In the genomic region with DNA sequence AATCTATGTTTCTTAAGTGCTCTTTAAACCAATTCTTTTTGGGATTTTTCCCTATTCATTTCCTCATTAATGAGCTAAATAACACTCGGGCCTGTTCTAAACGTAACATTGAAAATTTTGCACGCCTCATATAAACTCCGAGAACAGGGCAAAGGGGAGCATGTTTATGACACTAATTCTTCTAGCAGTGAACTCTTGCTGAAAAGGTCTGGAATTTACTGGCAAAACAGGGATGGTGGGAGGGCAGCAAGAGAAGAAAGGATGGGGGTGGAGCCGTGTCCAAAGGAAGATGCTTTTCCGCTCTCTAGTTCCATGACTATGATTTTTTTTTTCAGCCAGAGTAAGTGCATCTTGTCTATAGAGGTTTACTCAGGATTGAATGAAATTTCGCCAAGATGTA, we compare ENCODE assay signal across 2 cellular contexts.
TF ChIP-seq lines count a peak whose summit lies in the region.

No MANE protein-coding gene starts in this region.

TF ChIP-seq in liver, 16 proteins besides CTCF, POLR2A, EP300 and RAD21:
- TF ChIP-seq HNF4A (conservative IDR thresholded peaks at IDR 0.05), result no peak
- TF ChIP-seq NR2F2 (IDR thresholded peaks at IDR 0.05), result peak; percentile 60
- TF ChIP-seq, protein P1, sequence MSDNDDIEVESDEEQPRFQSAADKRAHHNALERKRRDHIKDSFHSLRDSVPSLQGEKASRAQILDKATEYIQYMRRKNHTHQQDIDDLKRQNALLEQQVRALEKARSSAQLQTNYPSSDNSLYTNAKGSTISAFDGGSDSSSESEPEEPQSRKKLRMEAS (IDR thresholded peaks at IDR 0.05), result no peak
- TF ChIP-seq FOXA1 (IDR thresholded peaks at IDR 0.05), result no peak
- TF ChIP-seq, protein P2, sequence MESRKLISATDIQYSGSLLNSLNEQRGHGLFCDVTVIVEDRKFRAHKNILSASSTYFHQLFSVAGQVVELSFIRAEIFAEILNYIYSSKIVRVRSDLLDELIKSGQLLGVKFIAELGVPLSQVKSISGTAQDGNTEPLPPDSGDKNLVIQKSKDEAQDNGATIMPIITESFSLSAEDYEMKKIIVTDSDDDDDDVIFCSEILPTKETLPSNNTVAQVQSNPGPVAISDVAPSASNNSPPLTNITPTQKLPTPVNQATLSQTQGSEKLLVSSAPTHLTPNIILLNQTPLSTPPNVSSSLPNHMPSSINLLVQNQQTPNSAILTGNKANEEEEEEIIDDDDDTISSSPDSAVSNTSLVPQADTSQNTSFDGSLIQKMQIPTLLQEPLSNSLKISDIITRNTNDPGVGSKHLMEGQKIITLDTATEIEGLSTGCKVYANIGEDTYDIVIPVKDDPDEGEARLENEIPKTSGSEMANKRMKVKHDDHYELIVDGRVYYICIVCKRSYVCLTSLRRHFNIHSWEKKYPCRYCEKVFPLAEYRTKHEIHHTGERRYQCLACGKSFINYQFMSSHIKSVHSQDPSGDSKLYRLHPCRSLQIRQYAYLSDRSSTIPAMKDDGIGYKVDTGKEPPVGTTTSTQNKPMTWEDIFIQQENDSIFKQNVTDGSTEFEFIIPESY (IDR thresholded peaks at IDR 0.05), result no peak
TF ChIP-seq in liver: peak in this region for 1.

TF ChIP-seq in HepG2, 621 proteins besides CTCF, POLR2A, EP300 and RAD21:
- no peak for TF ChIP-seq NFATC3 (CRISPR knock-in tag; IDR thresholded peaks at IDR 0.05)
